11 cellular contexts compared by ENCODE assay signal in genomic region chr2:26693287-26693849, GRCh38. TPM values are rescaled to one million over a fixed set of nuclear protein-coding genes. Genes with fewer than 3 reads are reported as not detected.
A peak's percentile ranks its signal among the peaks of the same experiment; 100 is the strongest.
DNase-seq lines count a peak whose midpoint lies in the region; ATAC-seq and TF ChIP-seq lines count a peak whose summit lies in the region.
"Had no signal": no experiment of that assay in that cellular context is flagged by ENCODE, and none has a peak within 500 bp of the region (broad histone marks: within the 10 kb centered on the region; RNA-seq: fewer than 3 reads in every experiment).

No MANE protein-coding gene starts in this region.

- no peaks in the 10 kb centered on the region for H4K20me1 ChIP-seq in GM23248 (ENCODE audit: insufficient read depth)

- H3K27ac ChIP-seq in GM23248: no peak overlapping the region
- H3K27ac ChIP-seq in VCaP: peak overlapping the region; percentile 99
- no peak overlapping the region for H3K27ac ChIP-seq in iPS DF 6.9 (ENCODE audit: low read length)

- no peak for DNase-seq in GM23248
- DNase-seq in iPS DF 6.9 (ENCODE audit: low read depth, low spot score): no peak
- no peak for DNase-seq in skeletal muscle cell (ENCODE audit: low read depth)
- DNase-seq in amniotic stem cell (lab: John Stamatoyannopoulos, UW): no peak
- no peak for DNase-seq in NCI-H2029 (lab: John Stamatoyannopoulos, UW)
- DNase-seq in T-helper 2 cell: no peak
- DNase-seq: effector CD4-positive, alpha-beta T cell had no signal

- peak overlapping the region; percentile 47 for H3K4me2 ChIP-seq in GM23248 (ENCODE audit: unreplicated experiment)

- H3K27me3 ChIP-seq in GM23248 (replicated peaks; ENCODE audit: insufficient read depth) (peaks cover 34% of the 10 kb centered on the region), iPS DF 6.9 (ENCODE audit: control insufficient read depth, insufficient read depth, low read length) (peaks cover 24% of the 10 kb centered on the region)

- in situ Hi-C loops in GM23248 (cut with MboI): no loop called here

- H3K9me3 ChIP-seq in GM23248 (ENCODE audit: low read depth) (no peaks in the 10 kb centered on the region), iPS DF 6.9 (ENCODE audit: control insufficient read depth, insufficient read depth, low read length) (no peaks in the 10 kb centered on the region)

- no peak for ATAC-seq in GM21619 (IDR thresholded peaks at IDR 0.05; ENCODE audit: unreplicated experiment)

- H3F3A ChIP-seq in GM23248 (ENCODE audit: insufficient read depth): peaks cover 6% of the 10 kb centered on the region; the same call in 1 of the 2 replicates

- H3K9me2 ChIP-seq in GM23248 (ENCODE audit: insufficient read depth): no peaks in the 10 kb centered on the region

- H3K4me1 ChIP-seq in GM23248 (ENCODE audit: insufficient read depth) (peaks cover 11% of the 10 kb centered on the region), iPS DF 6.9 (ENCODE audit: control insufficient read depth, insufficient read depth, low read length) (peaks cover 7% of the 10 kb centered on the region; the same call in 1 of the 2 replicates)

- TF ChIP-seq CTCF in VCaP (conservative IDR thresholded peaks at IDR 0.05): no peak

- 4 to 6% methylated on average over 32 to 33 of the region's 33 CpGs for WGBS in GM23248 (ENCODE audit: low coverage in 1 of 2, low lambda C conversion rate in 2 of 2, missing lambda C conversion rate in 2 of 2), 2 experiments
- WGBS in iPS DF 6.9 (ENCODE audit: insufficient coverage, insufficient read length): no CpG with 5 or more reads among the region's 33 CpGs

- H3K36me3 ChIP-seq in GM23248 (ENCODE audit: low read depth) (no peaks in the 10 kb centered on the region), iPS DF 6.9 (ENCODE audit: control insufficient read depth, insufficient read depth, low read length) (no peaks in the 10 kb centered on the region)

- H3K4me3 ChIP-seq in GM23248 (peak overlapping the region; percentile 47), iPS DF 6.9 (ENCODE audit: low read length) (peak overlapping the region; percentile 31; the same call in 1 of the 2 replicates), skeletal muscle cell (ENCODE audit: low read depth, low read length) (peak overlapping the region; percentile 35)

- H2AFZ ChIP-seq in GM23248: no peak overlapping the region

- H3K79me2 ChIP-seq in GM23248 (ENCODE audit: insufficient read depth): no peaks in the 10 kb centered on the region

- no peak overlapping the region for H3K9ac ChIP-seq in GM23248

RNA-seq across cellular contexts. Expression of gene KCNK3, which starts 0.8 kb away (rescaled TPM):
- not detected in 2 replicates for total RNA-seq in GM23248 (2014; rRNA removed; shearing (Covaris generic))
- 0.04 TPM in 1 of 2 replicates, not detected in the other for polyA plus RNA-seq in GM23248 (2016; fragmentation: Nextera tagmentation; extraction: Ambion mirVana)
- total RNA-seq: HepG2, natural killer cell had no signal
- polyA plus RNA-seq: HepG2 had no signal

RNA-seq across cellular contexts. Expression of gene CIB4, which starts 52.2 kb away (rescaled TPM):
- total RNA-seq in GM23248 (2014; rRNA removed; shearing (Covaris generic)): not detected in 2 replicates
- not detected in 2 replicates for polyA plus RNA-seq in GM23248 (2016; fragmentation: Nextera tagmentation; extraction: Ambion mirVana)
- total RNA-seq: HepG2, natural killer cell had no signal
- polyA plus RNA-seq: HepG2 had no signal
